In genomic region chrX:115268421-115268820, GRCh38 we compare ENCODE assay signal across 1 cellular context.
TF ChIP-seq lines count a peak whose summit lies in the region.

No MANE protein-coding gene starts in this region.

TF ChIP-seq in K562, 482 proteins besides CTCF, POLR2A, EP300 and RAD21 (continued from another document):
- TF ChIP-seq, protein P1, sequence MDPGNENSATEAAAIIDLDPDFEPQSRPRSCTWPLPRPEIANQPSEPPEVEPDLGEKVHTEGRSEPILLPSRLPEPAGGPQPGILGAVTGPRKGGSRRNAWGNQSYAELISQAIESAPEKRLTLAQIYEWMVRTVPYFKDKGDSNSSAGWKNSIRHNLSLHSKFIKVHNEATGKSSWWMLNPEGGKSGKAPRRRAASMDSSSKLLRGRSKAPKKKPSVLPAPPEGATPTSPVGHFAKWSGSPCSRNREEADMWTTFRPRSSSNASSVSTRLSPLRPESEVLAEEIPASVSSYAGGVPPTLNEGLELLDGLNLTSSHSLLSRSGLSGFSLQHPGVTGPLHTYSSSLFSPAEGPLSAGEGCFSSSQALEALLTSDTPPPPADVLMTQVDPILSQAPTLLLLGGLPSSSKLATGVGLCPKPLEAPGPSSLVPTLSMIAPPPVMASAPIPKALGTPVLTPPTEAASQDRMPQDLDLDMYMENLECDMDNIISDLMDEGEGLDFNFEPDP (CRISPR knock-in tag; IDR thresholded peaks at IDR 0.05) = no peak
- no peak for TF ChIP-seq RUNX1 (IDR thresholded peaks at IDR 0.05; ENCODE audit: low read depth)
- no peak for TF ChIP-seq NBN (IDR thresholded peaks at IDR 0.05; ENCODE audit: low read depth)
- TF ChIP-seq PHB (CRISPR knock-in tag; IDR thresholded peaks at IDR 0.05) = no peak
- TF ChIP-seq, protein P2, sequence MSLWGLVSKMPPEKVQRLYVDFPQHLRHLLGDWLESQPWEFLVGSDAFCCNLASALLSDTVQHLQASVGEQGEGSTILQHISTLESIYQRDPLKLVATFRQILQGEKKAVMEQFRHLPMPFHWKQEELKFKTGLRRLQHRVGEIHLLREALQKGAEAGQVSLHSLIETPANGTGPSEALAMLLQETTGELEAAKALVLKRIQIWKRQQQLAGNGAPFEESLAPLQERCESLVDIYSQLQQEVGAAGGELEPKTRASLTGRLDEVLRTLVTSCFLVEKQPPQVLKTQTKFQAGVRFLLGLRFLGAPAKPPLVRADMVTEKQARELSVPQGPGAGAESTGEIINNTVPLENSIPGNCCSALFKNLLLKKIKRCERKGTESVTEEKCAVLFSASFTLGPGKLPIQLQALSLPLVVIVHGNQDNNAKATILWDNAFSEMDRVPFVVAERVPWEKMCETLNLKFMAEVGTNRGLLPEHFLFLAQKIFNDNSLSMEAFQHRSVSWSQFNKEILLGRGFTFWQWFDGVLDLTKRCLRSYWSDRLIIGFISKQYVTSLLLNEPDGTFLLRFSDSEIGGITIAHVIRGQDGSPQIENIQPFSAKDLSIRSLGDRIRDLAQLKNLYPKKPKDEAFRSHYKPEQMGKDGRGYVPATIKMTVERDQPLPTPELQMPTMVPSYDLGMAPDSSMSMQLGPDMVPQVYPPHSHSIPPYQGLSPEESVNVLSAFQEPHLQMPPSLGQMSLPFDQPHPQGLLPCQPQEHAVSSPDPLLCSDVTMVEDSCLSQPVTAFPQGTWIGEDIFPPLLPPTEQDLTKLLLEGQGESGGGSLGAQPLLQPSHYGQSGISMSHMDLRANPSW (CRISPR knock-in tag; IDR thresholded peaks at IDR 0.05) = no peak
- TF ChIP-seq MTA1 (IDR thresholded peaks at IDR 0.05; ENCODE audit: borderline replicate concordance) = no peak
- no peak for TF ChIP-seq PTBP1 (IDR thresholded peaks at IDR 0.05; ENCODE audit: low read depth, low read length)
- no peak for TF ChIP-seq ZNF282 (CRISPR knock-in tag; IDR thresholded peaks at IDR 0.05)
- no peak for TF ChIP-seq ZNF274 (IDR thresholded peaks at IDR 0.05; ENCODE audit: borderline replicate concordance, low read depth, low read length)
- TF ChIP-seq, protein P3, sequence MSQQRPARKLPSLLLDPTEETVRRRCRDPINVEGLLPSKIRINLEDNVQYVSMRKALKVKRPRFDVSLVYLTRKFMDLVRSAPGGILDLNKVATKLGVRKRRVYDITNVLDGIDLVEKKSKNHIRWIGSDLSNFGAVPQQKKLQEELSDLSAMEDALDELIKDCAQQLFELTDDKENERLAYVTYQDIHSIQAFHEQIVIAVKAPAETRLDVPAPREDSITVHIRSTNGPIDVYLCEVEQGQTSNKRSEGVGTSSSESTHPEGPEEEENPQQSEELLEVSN (IDR thresholded peaks at IDR 0.05; ENCODE audit: borderline replicate concordance in 1 of 2, extremely low read depth in 1 of 2, insufficient read depth in 1 of 2, insufficient read length in 1 of 2, low read depth in 1 of 2, low read length in 1 of 2, poor library complexity in 1 of 2, severe bottlenecking in 1 of 2) = no peak
- TF ChIP-seq ELF1 (tag; IDR thresholded peaks at IDR 0.05) = no peak
